Comparison of ENCODE assay signal across 8 cellular contexts in genomic region chr2:127637725-127638252, GRCh38. TPM values are rescaled to one million over a fixed set of nuclear protein-coding genes. Genes with fewer than 3 reads are reported as not detected.
DNase-seq lines count a peak whose midpoint lies in the region; ATAC-seq lines count a peak whose summit lies in the region.

No MANE protein-coding gene starts in this region.

- H3K4me1 Mint-ChIP-seq in activated CD4-positive, alpha-beta T cell treated with anti-CD3 and anti-CD28 coated beads for 36 hours: peaks cover 64% of the 10 kb centered on the region
- peaks cover 25% of the 10 kb centered on the region for H3K4me1 Mint-ChIP-seq in T-helper 17 cell

- peak; percentile 8 for ATAC-seq in activated CD4-positive, alpha-beta T cell treated with anti-CD3 and anti-CD28 coated beads for 36 hours
- ATAC-seq in T-helper 17 cell: no peak
- ATAC-seq in HG02938 (IDR thresholded peaks at IDR 0.05; ENCODE audit: unreplicated experiment): no peak
- ATAC-seq in GM18511 (IDR thresholded peaks at IDR 0.05; ENCODE audit: unreplicated experiment): no peak
- no peak for ATAC-seq in GM18498 (IDR thresholded peaks at IDR 0.05; ENCODE audit: unreplicated experiment)

- POLR2A ChIA-PET in activated CD4-positive, alpha-beta T cell treated with anti-CD3 and anti-CD28 coated beads for 36 hours (lab: Charles Lee): interaction anchor here (0.5 kb wide), 1 partner anchor 28 kb away, joined by 4 read pairs; no protein-coding TSS in a partner anchor

- peaks cover 2% of the 10 kb centered on the region for H3K36me3 Mint-ChIP-seq in activated CD4-positive, alpha-beta T cell treated with anti-CD3 and anti-CD28 coated beads for 36 hours (ENCODE audit: low read depth)
- H3K36me3 Mint-ChIP-seq in T-helper 17 cell (ENCODE audit: low read depth): no peaks in the 10 kb centered on the region

- peak overlapping the region; percentile 85 for H3K27ac Mint-ChIP-seq in activated CD4-positive, alpha-beta T cell treated with anti-CD3 and anti-CD28 coated beads for 36 hours
- H3K27ac Mint-ChIP-seq in T-helper 17 cell: no peak overlapping the region

- CTCF ChIA-PET in activated CD4-positive, alpha-beta T cell treated with anti-CD3 and anti-CD28 coated beads for 36 hours (lab: Charles Lee): interaction anchor here (0.5 to 5.0 kb wide), 2 partner anchors 12 to 111 kb away, joined by 3 to 29 read pairs; no protein-coding TSS in a partner anchor

- DNase-seq in activated CD4-positive, alpha-beta T cell treated with anti-CD3 and anti-CD28 coated beads for 36 hours: no peak
- DNase-seq in activated CD4-positive, alpha-beta T cell treated with anti-CD3 and anti-CD28 coated beads, Interleukin-2, amount 50 U/mL, for 1 hour: no peak
- DNase-seq in T-helper 17 cell: no peak
- peak; percentile 22 for DNase-seq in fibroblast of the conjunctiva (ENCODE audit: low read depth)
- DNase-seq in pulmonary artery endothelial cell (ENCODE audit: low read depth, low spot score): peak; percentile 48

- intact Hi-C loops in activated CD4-positive, alpha-beta T cell treated with anti-CD3 and anti-CD28 coated beads for 36 hours (cut with DNase I, micrococcal nuclease): no loop called here

- H3K9me3 ChIP-seq in T-helper 17 cell (ENCODE audit: control insufficient read depth, low read length, poor library complexity, severe bottlenecking): no peaks in the 10 kb centered on the region

- H3K9me3 Mint-ChIP-seq in activated CD4-positive, alpha-beta T cell treated with anti-CD3 and anti-CD28 coated beads for 36 hours (ENCODE audit: low read depth): no peaks in the 10 kb centered on the region

- no peaks in the 10 kb centered on the region for H3K27me3 Mint-ChIP-seq in activated CD4-positive, alpha-beta T cell treated with anti-CD3 and anti-CD28 coated beads for 36 hours
- H3K27me3 Mint-ChIP-seq in T-helper 17 cell: no peaks in the 10 kb centered on the region

- no peak overlapping the region for H3K4me3 Mint-ChIP-seq in activated CD4-positive, alpha-beta T cell treated with anti-CD3 and anti-CD28 coated beads for 36 hours
- peak overlapping the region; percentile 59 for H3K4me3 Mint-ChIP-seq in T-helper 17 cell

RNA-seq across cellular contexts. Expression of gene GPR17, which starts 8.2 kb away (rescaled TPM):
- not detected for total RNA-seq in activated CD4-positive, alpha-beta T cell treated with anti-CD3 and anti-CD28 coated beads for 36 hours
- total RNA-seq in T-helper 17 cell: not detected
- total RNA-seq in pulmonary artery endothelial cell: not detected in 2 replicates

RNA-seq across cellular contexts. Expression of gene LIMS2, which starts 37.5 kb away (rescaled TPM):
- 10 to 100 TPM; 16.4 to 19.3 TPM for total RNA-seq in activated CD4-positive, alpha-beta T cell treated with anti-CD3 and anti-CD28 coated beads for 36 hours
- 1 to 10 TPM; 2.9 to 7.7 TPM for total RNA-seq in T-helper 17 cell
- 5.7 and 12.4 TPM in 2 replicates for total RNA-seq in pulmonary artery endothelial cell

Comparison
In these comparisons a context has a peak if more than half of its experiments do, and no peak if none do; other contexts are left out.
1. DNase-seq: peak in fibroblast of the conjunctiva (single experiment) and pulmonary artery endothelial cell (single experiment); none in activated CD4-positive, alpha-beta T cell treated with anti-CD3 and anti-CD28 coated beads for 36 hours (single experiment), activated CD4-positive, alpha-beta T cell treated with anti-CD3 and anti-CD28 coated beads, Interleukin-2, amount 50 U/mL, for 1 hour (single experiment) and T-helper 17 cell (0 of 3).